2 cellular contexts compared by ENCODE assay signal in genomic region chr10:100998991-100999741, GRCh38.
A peak's percentile ranks its signal among the peaks of the same experiment; 100 is the strongest.
TF ChIP-seq lines count a peak whose summit lies in the region.

No MANE protein-coding gene starts in this region.

TF ChIP-seq in A549, 52 proteins besides CTCF, POLR2A, EP300 and RAD21 (continues in another document):
- TF ChIP-seq ZC3H11A (IDR thresholded peaks at IDR 0.05) (no peak), FOSL2 (IDR thresholded peaks at IDR 0.05) (no peak), FOSL2 (CRISPR knock-in tag; IDR thresholded peaks at IDR 0.05) (no peak), JUN (IDR thresholded peaks at IDR 0.05) (peak; percentile 72 to 89; a peak in 4 of 5 replicates), REST (IDR thresholded peaks at IDR 0.05) (0 out of 2 replicates have a peak, but pooled peaks have one; percentile 16), ESRRA (IDR thresholded peaks at IDR 0.05; ENCODE audit: borderline replicate concordance, low read length) (no peak), CHD4 (IDR thresholded peaks at IDR 0.05; ENCODE audit: borderline replicate concordance) (no peak), EHF (CRISPR knock-in tag; IDR thresholded peaks at IDR 0.05) (no peak), PHF8 (IDR thresholded peaks at IDR 0.05; ENCODE audit: borderline replicate concordance, low read depth) (peak; percentile 63), CEBPB (IDR thresholded peaks at IDR 0.05) (no peak), NR3C1 (IDR thresholded peaks at IDR 0.05) (no peak), RARB (CRISPR knock-in tag; IDR thresholded peaks at IDR 0.05) (no peak), RFX5 (IDR thresholded peaks at IDR 0.05) (no peak), KDM5A (IDR thresholded peaks at IDR 0.05) (no peak), ELK1 (IDR thresholded peaks at IDR 0.05; ENCODE audit: low read depth, low read length) (no peak), FOXS1 (CRISPR knock-in tag; IDR thresholded peaks at IDR 0.05) (no peak), POLR2AphosphoS2 (conservative IDR thresholded peaks at IDR 0.05; ENCODE audit: low read length) (no peak), MAZ (IDR thresholded peaks at IDR 0.05; ENCODE audit: borderline replicate concordance, low read depth, low read length) (no peak), HES2 (IDR thresholded peaks at IDR 0.05) (no peak), ZNF302 (CRISPR knock-in tag; IDR thresholded peaks at IDR 0.05) (no peak), FOSB (CRISPR knock-in tag; IDR thresholded peaks at IDR 0.05) (no peak), NFE2L2 (conservative IDR thresholded peaks at IDR 0.05; ENCODE audit: low read length) (no peak), CBX2 (IDR thresholded peaks at IDR 0.05; ENCODE audit: borderline replicate concordance, low read depth) (no peak), MAX (IDR thresholded peaks at IDR 0.05) (peak; percentile 80), SREBF2 (IDR thresholded peaks at IDR 0.05) (no peak), TP53 (CRISPR knock-in tag; IDR thresholded peaks at IDR 0.05) (no peak), USF2 (IDR thresholded peaks at IDR 0.05) (no peak), BHLHE40 (IDR thresholded peaks at IDR 0.05; ENCODE audit: low read depth, low read length) (no peak), ATOH8 (CRISPR knock-in tag; IDR thresholded peaks at IDR 0.05; ENCODE audit: low read depth) (no peak), GATA3 (IDR thresholded peaks at IDR 0.05; ENCODE audit: borderline replicate concordance) (no peak), ZFP36 (IDR thresholded peaks at IDR 0.05; ENCODE audit: borderline replicate concordance, partially characterized antibody) (no peak), HDAC2 (IDR thresholded peaks at IDR 0.05) (no peak), KDM1A (IDR thresholded peaks at IDR 0.05; ENCODE audit: low read depth) (no peak), EHMT2 (IDR thresholded peaks at IDR 0.05; ENCODE audit: low read depth) (no peak), TFCP2L1 (CRISPR knock-in tag; IDR thresholded peaks at IDR 0.05) (0 out of 2 replicates have a peak, but pooled peaks have one; percentile 16)

TF ChIP-seq in H1, 55 proteins besides CTCF, POLR2A, EP300 and RAD21:
- peak in 1 of 2 experiments; percentile 15; a peak in 1 of 4 replicates for TF ChIP-seq HDAC2 (IDR thresholded peaks at IDR 0.05; ENCODE audit: borderline replicate concordance in 1 of 2, low read depth in 2 of 2, low read length in 2 of 2)
- no peak for TF ChIP-seq NANOG (IDR thresholded peaks at IDR 0.05; ENCODE audit: insufficient read depth, low read depth, low read length, poor library complexity, severe bottlenecking)
- TF ChIP-seq BACH1 (IDR thresholded peaks at IDR 0.05; ENCODE audit: low read length), result peak; percentile 74
- peak; percentile 53 for TF ChIP-seq TAF7 (optimal IDR thresholded peaks at IDR 0.05; ENCODE audit: borderline replicate concordance, low read depth, low read length)
- peak; percentile 45; the same call in 1 of the 2 replicates for TF ChIP-seq E2F6 (IDR thresholded peaks at IDR 0.05)
- TF ChIP-seq JUND (IDR thresholded peaks at IDR 0.05; ENCODE audit: low read length), result no peak
- no peak for TF ChIP-seq RXRA (IDR thresholded peaks at IDR 0.05; ENCODE audit: insufficient read depth, low read depth, low read length)
- peak; percentile 11 for TF ChIP-seq ASH2L (IDR thresholded peaks at IDR 0.05; ENCODE audit: low read length)
- TF ChIP-seq PHF8 (conservative IDR thresholded peaks at IDR 0.05; ENCODE audit: low read depth, low read length), result peak; percentile 73
- TF ChIP-seq ZNF274 (IDR thresholded peaks at IDR 0.05; ENCODE audit: borderline replicate concordance, extremely low read depth, low read length), result no peak
- peak; percentile 43; the same call in 1 of the 2 replicates for TF ChIP-seq SUZ12 (IDR thresholded peaks at IDR 0.05; ENCODE audit: low read length)
- TF ChIP-seq GTF2F1 (IDR thresholded peaks at IDR 0.05; ENCODE audit: borderline replicate concordance, low read depth, low read length), result no peak
- TF ChIP-seq MAFK (IDR thresholded peaks at IDR 0.05; ENCODE audit: low read depth, low read length), result no peak
- TF ChIP-seq MAX (IDR thresholded peaks at IDR 0.05), result peak; percentile 68
- peak; percentile 54; the same call in 1 of the 2 replicates for TF ChIP-seq RBBP5 (IDR thresholded peaks at IDR 0.05; ENCODE audit: borderline replicate concordance, low read depth, low read length)
- peak; percentile 63 to 72; a peak in 1 of 4 replicates for TF ChIP-seq SIN3A (conservative IDR thresholded peaks at IDR 0.05 in 1 of 2, IDR thresholded peaks at IDR 0.05 in 1 of 2; ENCODE audit: low read depth in 1 of 2, low read length in 2 of 2)
- TF ChIP-seq CHD1 (IDR thresholded peaks at IDR 0.05; ENCODE audit: low read depth, low read length), result no peak
- TF ChIP-seq POLR2AphosphoS5 (IDR thresholded peaks at IDR 0.05; ENCODE audit: low read depth, low read length), result peak; percentile 79
- no peak for TF ChIP-seq RNF2 (IDR thresholded peaks at IDR 0.05; ENCODE audit: borderline replicate concordance, low read depth, low read length, missing control alignments, poor library complexity, severe bottlenecking)
- no peak for TF ChIP-seq TEAD4 (IDR thresholded peaks at IDR 0.05; ENCODE audit: low read depth, low read length)
- no peak for TF ChIP-seq EZH2 (IDR thresholded peaks at IDR 0.05; ENCODE audit: low read depth, low read length, severe bottlenecking)
- no peak for TF ChIP-seq CEBPB (IDR thresholded peaks at IDR 0.05; ENCODE audit: low read depth, low read length)
- no peak for TF ChIP-seq CREB1 (IDR thresholded peaks at IDR 0.05)
- TF ChIP-seq USF2 (IDR thresholded peaks at IDR 0.05; ENCODE audit: low read length), result no peak
- peak; percentile 71; the same call in 1 of the 2 replicates for TF ChIP-seq SP4 (IDR thresholded peaks at IDR 0.05; ENCODE audit: low read length)
- TF ChIP-seq KDM4A (IDR thresholded peaks at IDR 0.05; ENCODE audit: low read depth, low read length, severe bottlenecking), result peak; percentile 73
- TF ChIP-seq ATF3 (IDR thresholded peaks at IDR 0.05; ENCODE audit: insufficient read depth, low read depth, low read length), result no peak
- peak; percentile 35; the same call in 1 of the 2 replicates for TF ChIP-seq TBP (IDR thresholded peaks at IDR 0.05; ENCODE audit: low read depth, low read length)
- TF ChIP-seq SAP30 (IDR thresholded peaks at IDR 0.05; ENCODE audit: insufficient read depth, insufficient replicate concordance, low read length), result no peak
- TF ChIP-seq TAF1 (IDR thresholded peaks at IDR 0.05; ENCODE audit: low read depth, low read length), result 0 out of 2 replicates have a peak, but pooled peaks have one; percentile 59
